ENCODE assay signal across 22 cellular contexts in genomic region chr6:76764057-76764456, GRCh38.
"Had no signal": no experiment of that assay in that cellular context is flagged by ENCODE, and none has a peak within 500 bp of the region (broad histone marks: within the 10 kb centered on the region; RNA-seq: fewer than 3 reads in every experiment).

No MANE protein-coding gene starts in this region.

- DNase-seq: colonic mucosa; cortex of kidney; effector CD8-positive, alpha-beta T cell; effector memory CD8-positive, alpha-beta T cell; endodermal cell; foreskin keratinocyte; gastrocnemius medialis; glutamatergic neuron; head of caudate nucleus; heart right ventricle; hippocampal formation; kidney glomerular epithelial cell; left lung; left ventricle myocardium superior; lower lobe of right lung; mesendoderm; midbrain; naive B cell had no signal

- FAIRE-seq: endothelial cell of umbilical vein, islet of Langerhans, keratinocyte had no signal

- H3K27me3 ChIP-seq: colonic mucosa, esophagus muscularis mucosa, foreskin keratinocyte, gastrocnemius medialis, heart right ventricle, left lung had no signal

- H3K9me3 ChIP-seq: colonic mucosa, esophagus muscularis mucosa, gastrocnemius medialis, heart right ventricle, left lung, lower lobe of right lung had no signal

- H3K36me3 ChIP-seq: colonic mucosa, esophagus muscularis mucosa, gastrocnemius medialis, heart right ventricle, left lung, lower lobe of right lung had no signal

- H3K27ac ChIP-seq: colonic mucosa, esophagus muscularis mucosa, foreskin keratinocyte, gastrocnemius medialis, heart right ventricle, left lung, lower lobe of right lung had no signal

- H3K4me3 ChIP-seq: colonic mucosa, esophagus muscularis mucosa, gastrocnemius medialis, heart right ventricle, left lung, lower lobe of right lung had no signal

- ATAC-seq: effector memory CD8-positive, alpha-beta T cell; foreskin keratinocyte; gastrocnemius medialis; heart right ventricle; left lung; left ventricle myocardium superior; lower lobe of right lung had no signal

- H3K4me1 ChIP-seq: colonic mucosa, esophagus muscularis mucosa, foreskin keratinocyte, gastrocnemius medialis, left lung, lower lobe of right lung had no signal
